In genomic region chr18:595068-595467, GRCh38 we compare ENCODE assay signal across 11 cellular contexts. TPM values are rescaled to one million over a fixed set of nuclear protein-coding genes. Genes with fewer than 3 reads are reported as not detected.
"Had no signal": no experiment of that assay in that cellular context is flagged by ENCODE, and none has a peak within 500 bp of the region (broad histone marks: within the 10 kb centered on the region; RNA-seq: fewer than 3 reads in every experiment).

No MANE protein-coding gene starts in this region.

- ATAC-seq: HCT116, HepG2 had no signal

- H3K36me3 ChIP-seq: HAP-1 had no signal

- H3K4me1 ChIP-seq: HAP-1 had no signal

- H3K4me3 ChIP-seq: GM23248, HAP-1 had no signal

- H3K9ac ChIP-seq: GM23248 had no signal

- DNase-seq: GM23248, H7, HFFc6, KG1 had no signal

- FAIRE-seq: HepG2 had no signal

- H2AFZ ChIP-seq: GM23248 had no signal

- H3K27ac Mint-ChIP-seq: HFFc6, IgD-negative memory B cell had no signal

- H3K4me3 Mint-ChIP-seq: HFFc6 had no signal

- H3K27ac ChIP-seq: GM23248, HL-60 had no signal

RNA-seq across cellular contexts. Expression of gene CLUL1, which starts 1.7 kb away (rescaled TPM):
- total RNA-seq: GM23248, H7, HepG2, HFFc6, HT1080 had no signal
- polyA plus RNA-seq: GM23248, IgD-negative memory B cell had no signal

RNA-seq across cellular contexts. Expression of gene CETN1, which starts 14.9 kb away (rescaled TPM):
- total RNA-seq: GM23248, H4, H7, HepG2, HFFc6, HT1080 had no signal
- polyA plus RNA-seq: GM23248, HepG2, IgD-negative memory B cell had no signal
